In the genomic region with DNA sequence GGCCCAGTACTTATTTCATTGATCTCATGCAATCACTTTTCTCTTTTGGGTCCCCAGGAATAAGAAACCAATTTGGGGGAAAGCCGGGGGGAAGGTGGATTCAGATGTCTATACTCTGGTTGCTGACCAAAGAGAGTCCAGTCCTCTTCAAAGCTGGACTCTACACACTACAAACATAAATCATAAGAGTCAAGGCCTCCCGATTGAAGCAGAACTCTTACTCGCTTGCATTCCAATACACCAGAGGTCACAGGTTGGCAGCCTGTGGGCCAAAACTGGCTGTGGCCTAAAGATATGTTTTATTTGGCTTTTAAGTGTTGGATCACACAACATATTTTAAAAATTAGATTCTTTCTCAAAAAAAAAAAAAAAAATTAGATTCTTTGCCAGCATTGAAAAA, we compare ENCODE assay signal across 25 cellular contexts.
DNase-seq lines count a peak whose midpoint lies in the region; ATAC-seq and TF ChIP-seq lines count a peak whose summit lies in the region.
"Had no signal": no experiment of that assay in that cellular context is flagged by ENCODE, and none has a peak within 500 bp of the region (broad histone marks: within the 10 kb centered on the region; RNA-seq: fewer than 3 reads in every experiment).

No MANE protein-coding gene starts in this region.

- H3K9me3 ChIP-seq in HAP-1: no peaks in the 10 kb centered on the region
- H3K9me3 ChIP-seq in vagina: no peaks in the 10 kb centered on the region
- H3K9me3 ChIP-seq: BE2C, SJSA1 had no signal

- ATAC-seq in left ventricle myocardium superior (peak; percentile 28), Right ventricle myocardium inferior (no peak), omental fat pad (ENCODE audit: low FRiP score) (no peak)
- ATAC-seq: Panc1 had no signal

- no peaks in the 10 kb centered on the region for H3K4me1 ChIP-seq in HAP-1
- H3K4me1 ChIP-seq in vagina: no peaks in the 10 kb centered on the region
- H3K4me1 ChIP-seq: SJSA1 had no signal

- TF ChIP-seq CTCF in omental fat pad (IDR thresholded peaks at IDR 0.05) (no peak), vagina (IDR thresholded peaks at IDR 0.05) (no peak)

- DNase-seq in left ventricle myocardium superior (no peak), Right ventricle myocardium inferior (ENCODE audit: missing footprints) (no peak), M059J (ENCODE audit: low read depth) (peak; percentile 69), islet precursor cell (peak; percentile 42), stromal cell of bone marrow (ENCODE audit: low read depth) (peak; percentile 33), omental fat pad (ENCODE audit: low spot score) (no peak), HAP-1 (ENCODE audit: low spot score in 2 of 2) (no peak), vagina (ENCODE audit: extremely low spot score in 2 of 2) (no peak)
- DNase-seq: BE2C; CD4-positive, CD25-positive, alpha-beta regulatory T cell; DND-41; GDM1; H9; MV-4-11; NCI-H1105 treated with DMSO at 0.1 percent for 48 hours; NCI-H2029 treated with DMSO at 0.1 percent for 48 hours; NCI-H2171; NCI-H345; NCI-H524; NCI-H774; NK-92 treated with Interleukin-12 subunit alpha and Interleukin-12 subunit beta, amount 100 ng/mL, for 24 hours had no signal

- H3K4me3 ChIP-seq in HAP-1 (no peak overlapping the region), vagina (no peak overlapping the region)
- H3K4me3 ChIP-seq: GM23248, SJSA1 had no signal

- intact Hi-C loops in left ventricle myocardium superior (cut with micrococcal nuclease): loop anchor here (10.0 kb wide), 1 partner anchor 522 kb away; no protein-coding TSS in a partner anchor
- intact Hi-C loops in Right ventricle myocardium inferior (cut with DNase I): loop anchor here (10.0 kb wide), 1 partner anchor 1052 kb away; no protein-coding TSS in a partner anchor
- intact Hi-C loops in vagina (cut with DNase I): no loop called here

- no peak for TF ChIP-seq POLR2A in vagina (IDR thresholded peaks at IDR 0.05)

- no peaks in the 10 kb centered on the region for H3K36me3 ChIP-seq in HAP-1 (replicated peaks)
- H3K36me3 ChIP-seq in vagina: no peaks in the 10 kb centered on the region
- H3K36me3 ChIP-seq: BE2C, SJSA1 had no signal

- H3K27ac ChIP-seq in vagina: no peak overlapping the region
- H3K27ac ChIP-seq: GM23248, KMS-11, SJSA1 had no signal

- in situ Hi-C loops in HAP-1 (cut with MboI; ENCODE audit: low sequenced_read_pairs): loop anchor here (25.0 kb wide), 1 partner anchor 524 kb away; no protein-coding TSS in a partner anchor

- H3K27me3 ChIP-seq in HAP-1 (ENCODE audit: low read depth): peaks cover 9% of the 10 kb centered on the region; the same call in 1 of the 2 replicates
- H3K27me3 ChIP-seq in vagina: no peaks in the 10 kb centered on the region
- H3K27me3 ChIP-seq: BE2C, SJSA1 had no signal

Comparison
In these comparisons a context has a peak if more than half of its experiments do, and no peak if none do; other contexts are left out.
1. DNase-seq: peak in M059J (single experiment), islet precursor cell (single experiment) and stromal cell of bone marrow (single experiment); none in left ventricle myocardium superior (single experiment), Right ventricle myocardium inferior (single experiment), omental fat pad (single experiment), HAP-1 (0 of 2) and vagina (0 of 2).